22 cellular contexts compared by ENCODE assay signal in genomic region chr21:38716088-38716487, GRCh38.
DNase-seq lines count a peak whose midpoint lies in the region; TF ChIP-seq lines count a peak whose summit lies in the region.
"Had no signal": no experiment of that assay in that cellular context is flagged by ENCODE, and none has a peak within 500 bp of the region (broad histone marks: within the 10 kb centered on the region; RNA-seq: fewer than 3 reads in every experiment).

No MANE protein-coding gene starts in this region.

- no peaks in the 10 kb centered on the region for H3K9me3 Mint-ChIP-seq in MCF 10A (ENCODE audit: unreplicated experiment)
- H3K9me3 Mint-ChIP-seq: CD4-positive, alpha-beta memory T cell; CD8-positive, alpha-beta memory T cell had no signal

- POLR2A ChIA-PET in MCF 10A (lab: Yijun Ruan, JAX), result interaction anchor here (1.0 to 1.2 kb wide), 2 partner anchors 12 to 188 kb away, joined by 3 to 5 read pairs; no protein-coding TSS in a partner anchor

- H3K4me1 ChIP-seq in Loucy (ENCODE audit: insufficient read depth, low read length, poor library complexity, severe bottlenecking) (peaks cover 19% of the 10 kb centered on the region), smooth muscle cell (ENCODE audit: low read depth) (no peaks in the 10 kb centered on the region), right atrium auricular region (no peaks in the 10 kb centered on the region)
- H3K4me1 ChIP-seq: BE2C, BLaER1 had no signal

- no peaks in the 10 kb centered on the region for H3K4me1 Mint-ChIP-seq in MCF 10A (ENCODE audit: insufficient read depth, unreplicated experiment)
- H3K4me1 Mint-ChIP-seq: CD4-positive, alpha-beta memory T cell; CD4-positive, CD25-positive, alpha-beta regulatory T cell; CD8-positive, alpha-beta memory T cell had no signal

- H3K9me2 ChIP-seq in Loucy (replicated peaks; ENCODE audit: low read depth, low read length), result no peaks in the 10 kb centered on the region

- DNase-seq in Jurkat, Clone E6-1 (ENCODE audit: low read depth, low spot score), result peak; percentile 62
- DNase-seq in foreskin melanocyte (peak; percentile 58), smooth muscle cell (lab: John Stamatoyannopoulos, UW; ENCODE audit: unreplicated experiment) (no peak), MCF 10A (ENCODE audit: unreplicated experiment) (no peak), posterior vena cava (ENCODE audit: low spot score) (no peak), right atrium auricular region (ENCODE audit: low spot score) (no peak)
- DNase-seq in activated CD4-positive, alpha-beta T cell treated with anti-CD3 and anti-CD28 coated beads for 1 hour, result no peak
- DNase-seq: 8988T; ACHN; BE2C; C1 segment of cervical spinal cord; CD4-positive, alpha-beta memory T cell; CD4-positive, CD25-positive, alpha-beta regulatory T cell; CD8-positive, alpha-beta memory T cell; COR-L47; DMS79 treated with DMSO at 0.1 percent for 48 hours; EL; GDM1 had no signal

- H3K27ac ChIP-seq in smooth muscle cell (ENCODE audit: low read depth) (peak overlapping the region; percentile 41), right atrium auricular region (no peak overlapping the region)
- H3K27ac ChIP-seq: BLaER1 had no signal

- H3K27ac Mint-ChIP-seq in MCF 10A (ENCODE audit: low read depth, unreplicated experiment), result no peak overlapping the region
- H3K27ac Mint-ChIP-seq: CD14-positive monocyte; CD4-positive, alpha-beta memory T cell; CD4-positive, CD25-positive, alpha-beta regulatory T cell; CD8-positive, alpha-beta memory T cell had no signal

- no TSS peak for BruUV-seq in MCF 10A (replicated peaks; lab: Mats Ljungman, UMichigan)

- H3K27me3 Mint-ChIP-seq in MCF 10A (ENCODE audit: insufficient read depth, unreplicated experiment), result no peaks in the 10 kb centered on the region

- no peak overlapping the region for H3K9ac ChIP-seq in Loucy (ENCODE audit: low read depth, low read length, poor library complexity, severe bottlenecking)
- no peak overlapping the region for H3K9ac ChIP-seq in smooth muscle cell (ENCODE audit: low read depth)
- H3K9ac ChIP-seq: BLaER1 had no signal

- H2AFZ ChIP-seq in Loucy (ENCODE audit: low read length) (peak overlapping the region; percentile 72), smooth muscle cell (ENCODE audit: low read depth) (peak overlapping the region; percentile 49)

- H4K20me1 ChIP-seq in Loucy (ENCODE audit: insufficient read depth, low read length, poor library complexity, severe bottlenecking) (no peaks in the 10 kb centered on the region), smooth muscle cell (ENCODE audit: low read depth) (no peaks in the 10 kb centered on the region)
- H4K20me1 ChIP-seq: BLaER1 had no signal

- H3K4me3 Mint-ChIP-seq in MCF 10A (ENCODE audit: unreplicated experiment), result no peak overlapping the region
- H3K4me3 Mint-ChIP-seq: CD14-positive monocyte; CD4-positive, alpha-beta memory T cell; CD4-positive, CD25-positive, alpha-beta regulatory T cell; CD8-positive, alpha-beta memory T cell had no signal

- H3K27me3 ChIP-seq in Loucy (ENCODE audit: insufficient read depth, low read length, poor library complexity, severe bottlenecking) (no peaks in the 10 kb centered on the region), smooth muscle cell (ENCODE audit: low read depth) (no peaks in the 10 kb centered on the region), right atrium auricular region (no peaks in the 10 kb centered on the region)
- H3K27me3 ChIP-seq: BE2C, BLaER1 had no signal

- H3F3A ChIP-seq in Loucy (ENCODE audit: low read depth), result no peaks in the 10 kb centered on the region
- peaks cover 10% of the 10 kb centered on the region for H3F3A ChIP-seq in smooth muscle cell (ENCODE audit: low read depth)

- TF ChIP-seq CTCF in Loucy (conservative IDR thresholded peaks at IDR 0.05; ENCODE audit: low read length), result no peak
- no peak for TF ChIP-seq CTCF in smooth muscle cell (IDR thresholded peaks at IDR 0.05; ENCODE audit: borderline replicate concordance, insufficient read depth, poor library complexity, severe bottlenecking)
- TF ChIP-seq CTCF in MCF 10A (IDR thresholded peaks at IDR 0.05; ENCODE audit: unreplicated experiment), result no peak
- no peak for TF ChIP-seq CTCF in right atrium auricular region (IDR thresholded peaks at IDR 0.05)

- H3K36me3 Mint-ChIP-seq in MCF 10A (ENCODE audit: insufficient read depth, unreplicated experiment), result no peaks in the 10 kb centered on the region
- H3K36me3 Mint-ChIP-seq: CD4-positive, alpha-beta memory T cell; CD4-positive, CD25-positive, alpha-beta regulatory T cell; CD8-positive, alpha-beta memory T cell had no signal

- 48% methylated on average over 2 of the region's 2 CpGs for WGBS in smooth muscle cell (ENCODE audit: low lambda C conversion rate)

- H3K36me3 ChIP-seq in Loucy (ENCODE audit: insufficient read depth, low read length), result no peaks in the 10 kb centered on the region
- H3K36me3 ChIP-seq in smooth muscle cell (ENCODE audit: low read depth), result no peaks in the 10 kb centered on the region
- H3K36me3 ChIP-seq in right atrium auricular region, result no peaks in the 10 kb centered on the region
- H3K36me3 ChIP-seq: BE2C, BLaER1 had no signal

- H3K4me3 ChIP-seq in Jurkat, Clone E6-1 (ENCODE audit: low read length), result no peak overlapping the region
- peak overlapping the region; percentile 17 for H3K4me3 ChIP-seq in Loucy (ENCODE audit: low read length, poor library complexity, severe bottlenecking)
- H3K4me3 ChIP-seq in smooth muscle cell, result no peak overlapping the region
- H3K4me3 ChIP-seq in right atrium auricular region, result no peak overlapping the region
- H3K4me3 ChIP-seq: BLaER1, GM12878 had no signal

- intact Hi-C loops in MCF 10A (cut with micrococcal nuclease), result no loop called here
- intact Hi-C loops in posterior vena cava (cut with DNase I), result loop anchor here (5.0 kb wide), 1 partner anchor 214 kb away; no protein-coding TSS in a partner anchor

- peak overlapping the region; percentile 22 for H3K4me2 ChIP-seq in Loucy (ENCODE audit: low read depth, low read length, poor library complexity, severe bottlenecking)
- peak overlapping the region; percentile 45 for H3K4me2 ChIP-seq in smooth muscle cell
- H3K4me2 ChIP-seq: BLaER1 had no signal

- H3K79me2 ChIP-seq in Loucy (ENCODE audit: insufficient read depth, low read length) (no peaks in the 10 kb centered on the region), smooth muscle cell (ENCODE audit: low read depth) (no peaks in the 10 kb centered on the region)

- H3K9me3 ChIP-seq in Loucy (ENCODE audit: insufficient read depth, low read depth, low read length) (no peaks in the 10 kb centered on the region), smooth muscle cell (replicated peaks; ENCODE audit: low read depth) (no peaks in the 10 kb centered on the region), right atrium auricular region (no peaks in the 10 kb centered on the region)
- H3K9me3 ChIP-seq: BE2C, BLaER1 had no signal

- CTCF ChIA-PET in MCF 10A (lab: Yijun Ruan, JAX), result interaction anchor here (1.0 to 1.5 kb wide), 2 partner anchors 13 to 212 kb away, joined by 3 to 4 read pairs; no protein-coding TSS in a partner anchor

Comparison
In these comparisons a context has a peak if more than half of its experiments do, and no peak if none do; other contexts are left out.
1. DNase-seq: peak in Jurkat, Clone E6-1 (single experiment) and foreskin melanocyte (single experiment); none in smooth muscle cell (single experiment), MCF 10A (single experiment), posterior vena cava (single experiment), activated CD4-positive, alpha-beta T cell treated with anti-CD3 and anti-CD28 coated beads for 1 hour (single experiment) and right atrium auricular region (single experiment).